Comparison of ENCODE assay signal across 1 cellular context in genomic region chr10:122854648-122855047, GRCh38.
TF ChIP-seq lines count a peak whose summit lies in the region.

No MANE protein-coding gene starts in this region.

TF ChIP-seq in endothelial cell of umbilical vein, 7 proteins besides CTCF, POLR2A, EP300 and RAD21:
- no peak for TF ChIP-seq MYC (IDR thresholded peaks at IDR 0.05; ENCODE audit: low read depth, low read length)
- peak; percentile 75 for TF ChIP-seq FOS (IDR thresholded peaks at IDR 0.05; ENCODE audit: borderline replicate concordance, insufficient read depth, low read length)
- no peak for TF ChIP-seq MAX (IDR thresholded peaks at IDR 0.05; ENCODE audit: insufficient read depth, insufficient read length)
- peak; percentile 53 for TF ChIP-seq JUN (IDR thresholded peaks at IDR 0.05; ENCODE audit: borderline replicate concordance, insufficient read depth, insufficient read length, low read depth)
- TF ChIP-seq POLR2AphosphoS5 (IDR thresholded peaks at IDR 0.05; ENCODE audit: insufficient read depth, low read depth, low read length) = peak; percentile 51
TF ChIP-seq in endothelial cell of umbilical vein: peak in this region for 3.
